ENCODE assay signal across 28 cellular contexts in the genomic region with DNA sequence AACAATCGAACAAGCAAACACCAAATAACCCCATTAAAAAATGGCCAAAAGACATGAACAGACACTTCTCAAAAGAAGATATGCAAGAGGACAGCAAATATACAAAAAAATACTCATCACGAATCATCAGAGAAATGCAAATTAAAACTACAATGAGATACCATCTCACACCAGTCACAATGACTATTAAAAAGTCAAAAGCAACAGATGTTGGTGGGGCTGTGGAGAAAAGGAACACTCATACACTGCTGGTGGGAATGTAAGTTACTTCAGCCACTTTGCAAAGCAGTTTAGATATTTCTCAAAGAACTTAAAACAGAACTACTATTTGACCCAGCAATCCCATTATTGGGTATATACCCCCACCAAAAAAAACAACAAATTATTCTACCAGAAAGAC.
"Had no signal": no experiment of that assay in that cellular context is flagged by ENCODE, and none has a peak within 500 bp of the region (broad histone marks: within the 10 kb centered on the region; RNA-seq: fewer than 3 reads in every experiment).

No MANE protein-coding gene starts in this region.

- H3K4me1 ChIP-seq: pancreas, prostate gland, suprapubic skin, tibial artery, upper lobe of right lung had no signal

- H3K27me3 ChIP-seq: left lung, pancreas, spleen, upper lobe of right lung had no signal

- H3K27ac Mint-ChIP-seq: immature natural killer cell; naive thymus-derived CD8-positive, alpha-beta T cell; nephron; stimulated activated memory B cell treated with anti-CD40 and anti-IgM and Interleukin-4, amounts not matched to agents 10 μg/mL and 1 μg/mL and 100 μg/mL, for 72 hours had no signal

- H3K36me3 ChIP-seq: left lung, lower lobe of right lung, pancreas, prostate gland, spleen, suprapubic skin, thoracic aorta, tibial artery, upper lobe of right lung had no signal

- H3K27me3 Mint-ChIP-seq: naive thymus-derived CD8-positive, alpha-beta T cell; stimulated activated memory B cell treated with anti-CD40 and anti-IgM and Interleukin-4, amounts not matched to agents 10 μg/mL and 1 μg/mL and 100 μg/mL, for 72 hours had no signal

- H3K36me3 Mint-ChIP-seq: naive thymus-derived CD8-positive, alpha-beta T cell had no signal

- H3K4me1 Mint-ChIP-seq: nephron, neural crest cell had no signal

- H3K9me3 ChIP-seq: left lung, lower lobe of right lung, pancreas, prostate gland, spleen, suprapubic skin, thoracic aorta, tibial artery, upper lobe of right lung had no signal

- H3K27ac ChIP-seq: left lung, lower lobe of right lung, pancreas, prostate gland, spleen, suprapubic skin, thoracic aorta, tibial artery, upper lobe of right lung had no signal

- DNase-seq: hypothalamus; immature natural killer cell; kidney; left colon; left lung; lower lobe of right lung; mammary epithelial cell; mesenchymal stem cell; naive thymus-derived CD8-positive, alpha-beta T cell; nucleus accumbens; pancreas; posterior cingulate gyrus; retina; right cardiac atrium; small intestine; spleen; stimulated activated CD4-positive, alpha-beta T cell treated with anti-CD3 and anti-CD28 coated beads, Interleukin-4, amount 100 ng/mL, for 24 hours; stimulated activated naive CD4-positive, alpha-beta T cell treated with Interleukin-2 at 50 U/mL for 16 hours; tibial artery; trophoblast cell; upper lobe of right lung had no signal

- H3K4me3 ChIP-seq: left lung, lower lobe of right lung, pancreas, prostate gland, spleen, suprapubic skin, thoracic aorta, tibial artery, upper lobe of right lung had no signal

- H3K4me3 Mint-ChIP-seq: immature natural killer cell; naive thymus-derived CD8-positive, alpha-beta T cell; nephron; neural crest cell; stimulated activated memory B cell treated with anti-CD40 and anti-IgM and Interleukin-4, amounts not matched to agents 10 μg/mL and 1 μg/mL and 100 μg/mL, for 72 hours had no signal

- ATAC-seq: left colon; left lung; lower lobe of right lung; naive thymus-derived CD8-positive, alpha-beta T cell; pancreas; right cardiac atrium; sciatic nerve; stimulated activated memory B cell treated with anti-CD40 and anti-IgM and Interleukin-4, amounts not matched to agents 10 μg/mL and 1 μg/mL and 100 μg/mL, for 72 hours; upper lobe of right lung had no signal
